13 cellular contexts compared by ENCODE assay signal in the genomic region with DNA sequence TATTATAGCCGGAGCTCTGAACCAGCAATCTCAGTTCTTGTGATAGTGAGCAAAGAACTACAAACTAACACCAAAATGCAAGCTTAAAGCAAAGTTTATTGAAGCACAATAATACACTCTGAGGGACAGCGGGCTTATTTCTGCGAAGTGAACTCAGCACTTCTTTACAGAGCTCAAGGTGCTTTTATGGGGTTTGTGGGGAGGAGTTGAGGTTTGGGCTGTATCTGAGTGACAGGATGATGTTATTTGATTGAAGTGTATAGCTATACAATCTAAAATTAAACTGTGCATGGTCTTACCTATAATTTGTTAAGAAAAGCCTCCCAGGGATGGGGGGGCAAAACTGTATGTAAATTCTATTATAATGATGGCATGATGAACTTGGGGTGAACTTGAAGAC. TPM values are rescaled to one million over a fixed set of nuclear protein-coding genes. Genes with fewer than 3 reads are reported as not detected.
DNase-seq lines count a peak whose midpoint lies in the region; ATAC-seq and TF ChIP-seq lines count a peak whose summit lies in the region.
"Had no signal": no experiment of that assay in that cellular context is flagged by ENCODE, and none has a peak within 500 bp of the region (broad histone marks: within the 10 kb centered on the region; RNA-seq: fewer than 3 reads in every experiment).

No MANE protein-coding gene starts in this region.

- DNase-seq in stimulated activated CD4-positive, alpha-beta T cell treated with anti-CD3 and anti-CD28 coated beads, Interleukin-2, amount 100 ng/mL, for 4 hours (ENCODE audit: low read depth): peak; percentile 16
- no peak for DNase-seq in stimulated activated CD4-positive, alpha-beta T cell treated with anti-CD3 and anti-CD28 coated beads, Interleukin-15, amount 100 ng/mL, for 24 hours
- DNase-seq in activated CD4-positive, alpha-beta T cell treated with anti-CD3 and anti-CD28 coated beads, Interleukin-2, amount 50 U/mL, for 4 hours: peak; percentile 20 to 24
- peak; percentile 28 for DNase-seq in effector CD8-positive, alpha-beta T cell (lab: John Stamatoyannopoulos, UW)
- DNase-seq in vagina (ENCODE audit: extremely low spot score in 2 of 2) (no peak), NCI-H2227 treated with DMSO at 0.1 percent for 48 hours (lab: John Stamatoyannopoulos, UW) (no peak), H7 (no peak)
- DNase-seq: activated effector memory CD4-positive, alpha-beta T cell treated with Interleukin-2 at 50 U/mL for 16 hours; AML-193; DMS79; ovary; SHP77 treated with DMSO at 0.1 percent for 48 hours had no signal

- H3K4me3 ChIP-seq in vagina: no peak overlapping the region
- no peak overlapping the region for H3K4me3 ChIP-seq in H7 (ENCODE audit: insufficient read depth, low read depth, low read length)
- H3K4me3 ChIP-seq: ovary had no signal

- H3K27ac ChIP-seq in vagina: peak overlapping the region; percentile 93

- peaks cover 22% of the 10 kb centered on the region for H3K4me1 ChIP-seq in vagina

- H3K9me3 ChIP-seq in vagina: no peaks in the 10 kb centered on the region
- H3K9me3 ChIP-seq: ovary had no signal

- no peak for TF ChIP-seq CTCF in vagina (IDR thresholded peaks at IDR 0.05)

- intact Hi-C loops in vagina (cut with DNase I): no loop called here

- H3K27me3 ChIP-seq in vagina: no peaks in the 10 kb centered on the region
- no peaks in the 10 kb centered on the region for H3K27me3 ChIP-seq in H7 (ENCODE audit: control insufficient read depth, insufficient read depth, low read length)
- H3K27me3 ChIP-seq: ovary had no signal

- no peak for TF ChIP-seq POLR2A in vagina (IDR thresholded peaks at IDR 0.05)

- no peak for ATAC-seq in HG03139 (IDR thresholded peaks at IDR 0.05; ENCODE audit: unreplicated experiment)

- H3K36me3 ChIP-seq in vagina: no peaks in the 10 kb centered on the region
- H3K36me3 ChIP-seq in H7 (replicated peaks; ENCODE audit: control insufficient read depth, insufficient read depth, low read length): no peaks in the 10 kb centered on the region
- H3K36me3 ChIP-seq: ovary had no signal

RNA-seq across cellular contexts. Expression of a gene that starts 1.0 kb away (rescaled TPM):
- total RNA-seq in vagina: 7.6 TPM
- total RNA-seq in H7 (2014; rRNA removed; shearing (Covaris generic)): 0.38 and 0.81 TPM in 2 replicates

Comparison
In these comparisons a context has a peak if more than half of its experiments do, and no peak if none do; other contexts are left out.
1. DNase-seq: peak in stimulated activated CD4-positive, alpha-beta T cell treated with anti-CD3 and anti-CD28 coated beads, Interleukin-2, amount 100 ng/mL, for 4 hours (single experiment), activated CD4-positive, alpha-beta T cell treated with anti-CD3 and anti-CD28 coated beads, Interleukin-2, amount 50 U/mL, for 4 hours (2 of 2) and effector CD8-positive, alpha-beta T cell (single experiment); none in stimulated activated CD4-positive, alpha-beta T cell treated with anti-CD3 and anti-CD28 coated beads, Interleukin-15, amount 100 ng/mL, for 24 hours (single experiment), vagina (0 of 2), NCI-H2227 treated with DMSO at 0.1 percent for 48 hours (single experiment) and H7 (single experiment).